ENCODE assay signal across 8 cellular contexts in the genomic region with DNA sequence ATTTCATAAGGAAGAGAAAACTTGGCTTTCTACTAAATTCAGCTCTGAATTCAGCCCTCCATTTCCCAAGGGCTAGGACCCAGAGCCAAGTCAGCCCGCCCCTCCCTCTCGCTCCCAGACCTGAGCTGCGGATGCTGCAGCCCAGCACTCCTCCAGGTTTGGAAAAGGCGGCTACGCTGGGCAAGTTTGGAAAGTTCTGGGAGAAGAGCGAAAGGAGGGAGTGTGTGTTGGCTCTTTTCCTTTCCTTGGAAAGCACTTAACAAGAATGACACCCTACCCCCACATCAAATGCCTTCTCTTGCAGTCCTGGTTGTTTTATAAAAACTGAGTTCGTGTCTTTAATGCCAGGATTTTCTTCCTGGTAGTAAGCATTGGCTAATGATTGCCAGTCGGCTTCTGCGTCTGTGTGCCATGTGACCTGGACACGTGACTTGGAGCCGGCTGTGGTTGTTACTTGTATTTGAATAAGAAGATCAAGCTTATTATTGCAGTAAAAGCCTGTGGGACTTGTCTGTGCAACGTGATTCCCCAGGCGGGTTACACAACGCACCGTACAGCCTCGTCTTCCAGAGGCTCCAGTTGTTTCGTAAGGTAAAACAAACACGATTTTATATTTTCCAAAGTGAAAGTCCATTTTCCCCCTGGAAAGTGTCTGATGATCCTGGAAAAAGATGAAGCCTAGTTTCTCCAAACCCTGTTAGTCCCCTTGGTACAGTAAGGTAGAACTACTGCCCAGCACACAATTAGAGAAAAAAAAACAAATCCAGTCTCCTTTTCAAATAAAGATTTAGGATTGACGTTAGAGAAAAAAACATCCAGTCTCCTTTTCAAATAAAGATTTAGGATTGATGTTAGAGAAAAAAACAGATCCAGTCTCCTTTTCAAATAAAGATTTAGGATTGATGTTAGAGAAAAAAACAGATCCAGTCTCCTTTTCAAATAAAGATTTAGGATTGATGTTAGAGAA. TPM values are rescaled to one million over a fixed set of nuclear protein-coding genes. Genes with fewer than 3 reads are reported as not detected.
DNase-seq lines count a peak whose midpoint lies in the region; ATAC-seq and TF ChIP-seq lines count a peak whose summit lies in the region.

No MANE protein-coding gene starts in this region.

- H3K9me3 ChIP-seq in HUES64 (ENCODE audit: insufficient read depth, low read depth, low read length) (no peaks in the 10 kb centered on the region), PC-9 (ENCODE audit: insufficient read depth, low read depth) (no peaks in the 10 kb centered on the region)

- H3K4me1 Mint-ChIP-seq in activated T-helper 1 cell treated with anti-CD3 and anti-CD28 coated beads, Interleukin-12 subunit alpha, Interleukin-12 subunit beta, Interleukin-2, Interleukin-4 antibody, amounts not matched to agents 30 ng/mL and 10 ng/mL and 1 ng/mL, durations not matched to agents 14 hours and 24 hours and 36 hours (ENCODE audit: low read depth), result peaks cover 53% of the 10 kb centered on the region
- peaks cover 18 to 29% (median 18%) of the 10 kb centered on the region in 3 donors for H3K4me1 Mint-ChIP-seq in naive B cell
- H3K4me1 Mint-ChIP-seq in stimulated activated naive CD8-positive, alpha-beta T cell treated with anti-CD3 and anti-CD28 coated beads, Interleukin-15, Interleukin-2, amounts not matched to agents 100 ng/mL and 50 ng/mL, for 24 hours (ENCODE audit: low read depth), result peaks cover 37% of the 10 kb centered on the region

- H3F3A ChIP-seq in PC-9 (ENCODE audit: insufficient read depth, low read depth), result peaks cover 4% of the 10 kb centered on the region; the same call in 1 of the 2 replicates

- H3K27ac ChIP-seq in HUES64 (ENCODE audit: low read depth, low read length), result peak overlapping the region; percentile 57
- peak overlapping the region; percentile 55 for H3K27ac ChIP-seq in PC-9

- H2AFZ ChIP-seq in PC-9, result peak overlapping the region; percentile 86

- H3K36me3 ChIP-seq in HUES64 (ENCODE audit: insufficient read depth, low read length), result no peaks in the 10 kb centered on the region
- H3K36me3 ChIP-seq in PC-9 (ENCODE audit: low read depth), result no peaks in the 10 kb centered on the region

- no peaks in the 10 kb centered on the region for H3K79me2 ChIP-seq in PC-9 (ENCODE audit: low read depth)

- H3K4me3 ChIP-seq in HUES64 (ENCODE audit: low read length) (peak overlapping the region; percentile 57), PC-9 (peak overlapping the region; percentile 61), fibroblast of mammary gland (ENCODE audit: control insufficient read depth, low read depth, low read length) (peak overlapping the region; percentile 65)

- peak overlapping the region; percentile 84 for H3K4me3 Mint-ChIP-seq in activated T-helper 1 cell treated with anti-CD3 and anti-CD28 coated beads, Interleukin-12 subunit alpha, Interleukin-12 subunit beta, Interleukin-2, Interleukin-4 antibody, amounts not matched to agents 30 ng/mL and 10 ng/mL and 1 ng/mL, durations not matched to agents 14 hours and 24 hours and 36 hours
- H3K4me3 Mint-ChIP-seq in naive B cell, result peak overlapping the region; percentile 85 to 100 (median 96)
- peak overlapping the region; percentile 84 for H3K4me3 Mint-ChIP-seq in stimulated activated naive CD8-positive, alpha-beta T cell treated with anti-CD3 and anti-CD28 coated beads, Interleukin-15, Interleukin-2, amounts not matched to agents 100 ng/mL and 50 ng/mL, for 24 hours

- H3K9me2 ChIP-seq in PC-9 (ENCODE audit: insufficient read depth), result no peaks in the 10 kb centered on the region

- no peaks in the 10 kb centered on the region for H3K27me3 Mint-ChIP-seq in activated T-helper 1 cell treated with anti-CD3 and anti-CD28 coated beads, Interleukin-12 subunit alpha, Interleukin-12 subunit beta, Interleukin-2, Interleukin-4 antibody, amounts not matched to agents 30 ng/mL and 10 ng/mL and 1 ng/mL, durations not matched to agents 14 hours and 24 hours and 36 hours (ENCODE audit: insufficient read depth)
- no peaks in the 10 kb centered on the region for H3K27me3 Mint-ChIP-seq in naive B cell
- H3K27me3 Mint-ChIP-seq in stimulated activated naive CD8-positive, alpha-beta T cell treated with anti-CD3 and anti-CD28 coated beads, Interleukin-15, Interleukin-2, amounts not matched to agents 100 ng/mL and 50 ng/mL, for 24 hours, result no peaks in the 10 kb centered on the region

- intact Hi-C loops in PC-9 (cut with micrococcal nuclease; ENCODE audit: unreplicated experiment), result no loop called here
- intact Hi-C loops in activated T-helper 1 cell treated with anti-CD3 and anti-CD28 coated beads, Interleukin-12 subunit alpha, Interleukin-12 subunit beta, Interleukin-2, Interleukin-4 antibody, amounts not matched to agents 30 ng/mL and 10 ng/mL and 1 ng/mL, durations not matched to agents 14 hours and 24 hours and 36 hours (cut with micrococcal nuclease), result loop anchor here (1.0 to 2.0 kb wide), 8 partner anchors 13 to 89 kb away; a partner anchor contains a TSS

- peak overlapping the region; percentile 69 for H3K9ac ChIP-seq in HUES64 (ENCODE audit: low read depth, low read length)

- H3K27ac Mint-ChIP-seq in activated T-helper 1 cell treated with anti-CD3 and anti-CD28 coated beads, Interleukin-12 subunit alpha, Interleukin-12 subunit beta, Interleukin-2, Interleukin-4 antibody, amounts not matched to agents 30 ng/mL and 10 ng/mL and 1 ng/mL, durations not matched to agents 14 hours and 24 hours and 36 hours, result peak overlapping the region; percentile 95
- peak overlapping the region; percentile 89 to 98 (median 94) for H3K27ac Mint-ChIP-seq in naive B cell
- peak overlapping the region; percentile 84 for H3K27ac Mint-ChIP-seq in stimulated activated naive CD8-positive, alpha-beta T cell treated with anti-CD3 and anti-CD28 coated beads, Interleukin-15, Interleukin-2, amounts not matched to agents 100 ng/mL and 50 ng/mL, for 24 hours

- no peaks in the 10 kb centered on the region for H3K36me3 Mint-ChIP-seq in activated T-helper 1 cell treated with anti-CD3 and anti-CD28 coated beads, Interleukin-12 subunit alpha, Interleukin-12 subunit beta, Interleukin-2, Interleukin-4 antibody, amounts not matched to agents 30 ng/mL and 10 ng/mL and 1 ng/mL, durations not matched to agents 14 hours and 24 hours and 36 hours (ENCODE audit: low read depth)
- no peaks in the 10 kb centered on the region for H3K36me3 Mint-ChIP-seq in naive B cell
- H3K36me3 Mint-ChIP-seq in stimulated activated naive CD8-positive, alpha-beta T cell treated with anti-CD3 and anti-CD28 coated beads, Interleukin-15, Interleukin-2, amounts not matched to agents 100 ng/mL and 50 ng/mL, for 24 hours (ENCODE audit: low read depth), result no peaks in the 10 kb centered on the region

- H3K27me3 ChIP-seq in HUES64 (ENCODE audit: insufficient read depth, low read length) (0 out of 2 replicates have a peak, but pooled peaks cover 5% of the 10 kb centered on the region), PC-9 (ENCODE audit: insufficient read depth, low read depth) (no peaks in the 10 kb centered on the region)

- WGBS in HUES64, result 27% methylated on average over 16 of the region's 19 CpGs

- POLR2A ChIA-PET in PC-9 (lab: Charles Lee; ENCODE audit: unreplicated experiment), result interaction anchor here (0.5 to 0.7 kb wide), 3 partner anchors 132 to 488 kb away, joined by 3 to 9 read pairs (median 5); no protein-coding TSS in a partner anchor

- no TSS peak for BruUV-seq in PC-9 (replicated peaks; lab: Mats Ljungman, UMichigan)

- no peaks in the 10 kb centered on the region for H4K20me1 ChIP-seq in PC-9 (ENCODE audit: insufficient read depth)

- CTCF ChIA-PET in PC-9 (lab: Charles Lee), result no interaction called here

- DNase-seq in COR-L47 (lab: John Stamatoyannopoulos, UW) (peak; percentile 64), PC-9 (peak; percentile 71 to 89), fibroblast of mammary gland (ENCODE audit: low read depth) (peak; percentile 96), naive B cell (peak; percentile 61)
- DNase-seq in activated T-helper 1 cell treated with anti-CD3 and anti-CD28 coated beads, Interleukin-12 subunit alpha, Interleukin-12 subunit beta, Interleukin-2, Interleukin-4 antibody, amounts not matched to agents 30 ng/mL and 10 ng/mL and 1 ng/mL, durations not matched to agents 14 hours and 24 hours and 36 hours (ENCODE audit: low spot score), result peak; percentile 52

- H3K4me2 ChIP-seq in PC-9, result peak overlapping the region; percentile 86

- no peaks in the 10 kb centered on the region for H3K9me3 Mint-ChIP-seq in activated T-helper 1 cell treated with anti-CD3 and anti-CD28 coated beads, Interleukin-12 subunit alpha, Interleukin-12 subunit beta, Interleukin-2, Interleukin-4 antibody, amounts not matched to agents 30 ng/mL and 10 ng/mL and 1 ng/mL, durations not matched to agents 14 hours and 24 hours and 36 hours
- H3K9me3 Mint-ChIP-seq in naive B cell, result no peaks in the 10 kb centered on the region
- no peaks in the 10 kb centered on the region for H3K9me3 Mint-ChIP-seq in stimulated activated naive CD8-positive, alpha-beta T cell treated with anti-CD3 and anti-CD28 coated beads, Interleukin-15, Interleukin-2, amounts not matched to agents 100 ng/mL and 50 ng/mL, for 24 hours

- TF ChIP-seq CTCF in PC-9 (conservative IDR thresholded peaks at IDR 0.05) (no peak), fibroblast of mammary gland (conservative IDR thresholded peaks at IDR 0.05; ENCODE audit: control insufficient read depth, insufficient read depth, low read depth, low read length) (no peak)

- peaks cover 19% of the 10 kb centered on the region for H3K4me1 ChIP-seq in HUES64 (ENCODE audit: insufficient read depth, low read length)
- H3K4me1 ChIP-seq in PC-9 (replicated peaks; ENCODE audit: insufficient read depth), result 0 out of 2 replicates have a peak, but pooled peaks cover 11% of the 10 kb centered on the region

- ATAC-seq in GM21390 (IDR thresholded peaks at IDR 0.05; ENCODE audit: unreplicated experiment) (peak; percentile 56), naive B cell (ENCODE audit: low read depth in 2 of 2) (peak; percentile 86 to 89)

RNA-seq across cellular contexts. Expression of a gene that starts 26.8 kb away (rescaled TPM):
- not detected for polyA plus RNA-seq in HUES64 (2013, experiment 1 of 2)
- polyA plus RNA-seq in HUES64 (2013, experiment 2 of 2), result not detected
- total RNA-seq in PC-9 (2021), result not detected in 2 replicates
- not detected in 2 replicates for total RNA-seq in activated T-helper 1 cell treated with anti-CD3 and anti-CD28 coated beads, Interleukin-12 subunit alpha, Interleukin-12 subunit beta, Interleukin-2, Interleukin-4 antibody, amounts not matched to agents 30 ng/mL and 10 ng/mL and 1 ng/mL, durations not matched to agents 14 hours and 24 hours and 36 hours
- polyA plus RNA-seq in naive B cell (ENCODE audit: low read depth in 6 of 6), result under 1 TPM in 2 of 6 donors, not detected in 4; 0.19 to 0.31 TPM

Comparison
In these comparisons a context has a peak if more than half of its experiments do, and no peak if none do; other contexts are left out.
1. Peak in every context shown above with its lines: DNase-seq, ATAC-seq, H3K4me3 ChIP-seq and H3K27ac ChIP-seq.